In the genomic region with DNA sequence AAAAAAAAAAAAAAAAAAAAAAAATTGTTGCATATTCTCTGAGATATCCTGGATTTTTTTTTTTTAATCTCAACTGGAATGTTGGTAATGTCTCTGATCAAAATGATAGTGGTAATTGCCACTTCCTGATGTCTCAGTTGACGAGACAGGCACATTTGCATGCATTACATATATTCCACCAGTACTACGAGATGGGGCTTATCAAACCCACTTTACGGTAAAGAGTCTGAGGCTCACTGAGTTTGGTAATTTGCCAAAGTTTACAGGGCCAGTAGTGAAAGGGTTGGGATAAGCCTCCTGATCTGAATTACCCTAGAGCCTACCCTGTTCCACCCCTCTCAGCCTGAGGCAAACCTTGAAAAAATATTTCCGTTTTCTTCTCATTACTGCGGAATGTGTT, we compare ENCODE assay signal across 35 cellular contexts. TPM values are rescaled to one million over a fixed set of nuclear protein-coding genes. Genes with fewer than 3 reads are reported as not detected.
"Had no signal": no experiment of that assay in that cellular context is flagged by ENCODE, and none has a peak within 500 bp of the region (broad histone marks: within the 10 kb centered on the region; RNA-seq: fewer than 3 reads in every experiment).

No MANE protein-coding gene starts in this region.

- ATAC-seq: activated CD8-positive, alpha-beta T cell treated with anti-CD3 and anti-CD28 coated beads, Interleukin-2, amount 10 ng/mL, durations not matched to agents 7 days and 5 days; activated naive CD4-positive, alpha-beta T cell treated with anti-CD3 and anti-CD28 coated beads, Interleukin-2, amount 50 U/mL, for 72 hours; PC-3; Right ventricle myocardium inferior had no signal

- H3K4me1 Mint-ChIP-seq: activated CD4-positive, alpha-beta T cell treated with anti-CD3 and anti-CD28 coated beads, Interleukin-2, amount 10 ng/mL, durations not matched to agents 24 days and 14 days; brain had no signal

- H3K27me3 Mint-ChIP-seq: activated CD4-positive, alpha-beta T cell treated with anti-CD3 and anti-CD28 coated beads, Interleukin-2, amount 10 ng/mL, durations not matched to agents 24 days and 14 days had no signal

- H3K36me3 Mint-ChIP-seq: activated naive CD4-positive, alpha-beta T cell treated with anti-CD3 and anti-CD28 coated beads, Interleukin-2, amount 50 U/mL, for 72 hours; brain had no signal

- H3K36me3 ChIP-seq: adrenal gland, MG63, Peyer's patch had no signal

- DNase-seq: activated CD4-positive, alpha-beta T cell treated with anti-CD3 and anti-CD28 coated beads, Interleukin-2, amount 10 ng/mL, durations not matched to agents 24 days and 14 days; activated CD4-positive, alpha-beta T cell treated with anti-CD3 and anti-CD28 coated beads, Interleukin-2, amount 50 U/mL, for 48 hours; activated CD8-positive, alpha-beta T cell treated with anti-CD3 and anti-CD28 coated beads, Interleukin-2, amount 10 ng/mL, durations not matched to agents 7 days and 5 days; activated gamma-delta T cell; activated naive CD4-positive, alpha-beta T cell treated with Interleukin-2 at 50 U/mL for 16 hours; activated T-cell treated with anti-CD3 and anti-CD28 coated beads, Interleukin-2, amount 50 U/mL, for 24 hours; adrenal gland; caudate nucleus; cerebellar nuclear complex; Karpas-422; KBM-7; MG63; NCI-H1048; NCI-H1105 treated with DMSO at 0.1 percent for 48 hours; NCI-H1436; NCI-H1694; NCI-H1930; NCI-H2081 treated with DMSO at 0.1 percent for 48 hours; NCI-H226; NCI-H446 treated with DMSO at 0.1 percent for 48 hours; NCI-H524; PC-3; Peyer's patch; SIG-M5; SW 1271; T-helper 1 cell; T-helper 2 cell; T-helper 9 cell had no signal

- H3K27ac Mint-ChIP-seq: activated CD4-positive, alpha-beta T cell treated with anti-CD3 and anti-CD28 coated beads, Interleukin-2, amount 10 ng/mL, durations not matched to agents 24 days and 14 days; activated CD8-positive, alpha-beta T cell treated with anti-CD3 and anti-CD28 coated beads, Interleukin-2, amount 10 ng/mL, durations not matched to agents 7 days and 5 days; activated naive CD4-positive, alpha-beta T cell treated with anti-CD3 and anti-CD28 coated beads, Interleukin-2, amount 50 U/mL, for 72 hours; activated T-cell treated with anti-CD3 and anti-CD28 coated beads, Interleukin-2, amount 50 U/mL, for 24 hours; activated T-helper 2 cell treated with anti-CD3 and anti-CD28 coated beads, Interferon-gamma antibody, Interleukin-2, Interleukin-4, amounts not matched to agents 10 μg/mL and 5 μg/mL and 100 μg/mL, durations not matched to agents 14 hours and 24 hours and 36 hours; brain had no signal

- H3K9me3 Mint-ChIP-seq: activated CD4-positive, alpha-beta T cell treated with anti-CD3 and anti-CD28 coated beads, Interleukin-2, amount 10 ng/mL, durations not matched to agents 24 days and 14 days; activated naive CD4-positive, alpha-beta T cell treated with anti-CD3 and anti-CD28 coated beads, Interleukin-2, amount 50 U/mL, for 72 hours; activated T-cell treated with anti-CD3 and anti-CD28 coated beads, Interleukin-2, amount 50 U/mL, for 24 hours; activated T-helper 2 cell treated with anti-CD3 and anti-CD28 coated beads, Interferon-gamma antibody, Interleukin-2, Interleukin-4, amounts not matched to agents 10 μg/mL and 5 μg/mL and 100 μg/mL, durations not matched to agents 14 hours and 24 hours and 36 hours had no signal

- H3K4me3 Mint-ChIP-seq: activated CD4-positive, alpha-beta T cell treated with anti-CD3 and anti-CD28 coated beads, Interleukin-2, amount 10 ng/mL, durations not matched to agents 24 days and 14 days; activated CD8-positive, alpha-beta T cell treated with anti-CD3 and anti-CD28 coated beads, Interleukin-2, amount 10 ng/mL, durations not matched to agents 7 days and 5 days; activated T-cell treated with anti-CD3 and anti-CD28 coated beads, Interleukin-2, amount 50 U/mL, for 24 hours; brain had no signal

- H3K27ac ChIP-seq: adrenal gland, Peyer's patch, RWPE1 had no signal

- H3K4me1 ChIP-seq: adrenal gland, Peyer's patch had no signal

- H3K9me3 ChIP-seq: adrenal gland, MG63, Peyer's patch had no signal

- H3K4me3 ChIP-seq: adrenal gland, MG63, Peyer's patch had no signal

- H3K27me3 ChIP-seq: adrenal gland, MG63, Peyer's patch had no signal

- FAIRE-seq: bronchial epithelial cell had no signal

RNA-seq across cellular contexts. Expression of a gene that starts 5.3 kb away (rescaled TPM):
- total RNA-seq: activated CD4-positive, alpha-beta T cell treated with anti-CD3 and anti-CD28 coated beads, Interleukin-2, amount 10 ng/mL, durations not matched to agents 24 days and 14 days; activated CD8-positive, alpha-beta T cell treated with anti-CD3 and anti-CD28 coated beads, Interleukin-2, amount 10 ng/mL, durations not matched to agents 7 days and 5 days; activated naive CD4-positive, alpha-beta T cell treated with anti-CD3 and anti-CD28 coated beads, Interleukin-2, amount 50 U/mL, for 72 hours; activated T-helper 2 cell treated with anti-CD3 and anti-CD28 coated beads, Interferon-gamma antibody, Interleukin-2, Interleukin-4, amounts not matched to agents 10 μg/mL and 5 μg/mL and 100 μg/mL, durations not matched to agents 14 hours and 24 hours and 36 hours; bronchial epithelial cell; PC-3; Peyer's patch; Right ventricle myocardium inferior had no signal
- polyA plus RNA-seq: adrenal gland had no signal

RNA-seq across cellular contexts. Expression of a gene that starts 9.8 kb away (rescaled TPM):
- total RNA-seq: activated CD4-positive, alpha-beta T cell treated with anti-CD3 and anti-CD28 coated beads, Interleukin-2, amount 10 ng/mL, durations not matched to agents 24 days and 14 days; activated CD8-positive, alpha-beta T cell treated with anti-CD3 and anti-CD28 coated beads, Interleukin-2, amount 10 ng/mL, durations not matched to agents 7 days and 5 days; activated naive CD4-positive, alpha-beta T cell treated with anti-CD3 and anti-CD28 coated beads, Interleukin-2, amount 50 U/mL, for 72 hours; activated T-helper 2 cell treated with anti-CD3 and anti-CD28 coated beads, Interferon-gamma antibody, Interleukin-2, Interleukin-4, amounts not matched to agents 10 μg/mL and 5 μg/mL and 100 μg/mL, durations not matched to agents 14 hours and 24 hours and 36 hours; bronchial epithelial cell; PC-3; Peyer's patch; Right ventricle myocardium inferior; SK-MEL-5 had no signal

RNA-seq across cellular contexts. Expression of a gene that starts 21.2 kb away (rescaled TPM):
- total RNA-seq: activated CD4-positive, alpha-beta T cell treated with anti-CD3 and anti-CD28 coated beads, Interleukin-2, amount 10 ng/mL, durations not matched to agents 24 days and 14 days; activated CD8-positive, alpha-beta T cell treated with anti-CD3 and anti-CD28 coated beads, Interleukin-2, amount 10 ng/mL, durations not matched to agents 7 days and 5 days; activated naive CD4-positive, alpha-beta T cell treated with anti-CD3 and anti-CD28 coated beads, Interleukin-2, amount 50 U/mL, for 72 hours; activated T-helper 2 cell treated with anti-CD3 and anti-CD28 coated beads, Interferon-gamma antibody, Interleukin-2, Interleukin-4, amounts not matched to agents 10 μg/mL and 5 μg/mL and 100 μg/mL, durations not matched to agents 14 hours and 24 hours and 36 hours; adrenal gland; bronchial epithelial cell; PC-3; Peyer's patch; Right ventricle myocardium inferior; SK-MEL-5 had no signal
- polyA plus RNA-seq: adrenal gland had no signal

RNA-seq across cellular contexts. Expression of a gene that starts 26.3 kb away (rescaled TPM):
- total RNA-seq: activated CD4-positive, alpha-beta T cell treated with anti-CD3 and anti-CD28 coated beads, Interleukin-2, amount 10 ng/mL, durations not matched to agents 24 days and 14 days; activated CD8-positive, alpha-beta T cell treated with anti-CD3 and anti-CD28 coated beads, Interleukin-2, amount 10 ng/mL, durations not matched to agents 7 days and 5 days; activated naive CD4-positive, alpha-beta T cell treated with anti-CD3 and anti-CD28 coated beads, Interleukin-2, amount 50 U/mL, for 72 hours; activated T-helper 2 cell treated with anti-CD3 and anti-CD28 coated beads, Interferon-gamma antibody, Interleukin-2, Interleukin-4, amounts not matched to agents 10 μg/mL and 5 μg/mL and 100 μg/mL, durations not matched to agents 14 hours and 24 hours and 36 hours; adrenal gland; bronchial epithelial cell; PC-3; Peyer's patch; Right ventricle myocardium inferior; SK-MEL-5 had no signal
- polyA plus RNA-seq: adrenal gland had no signal
